In genomic region chr10:124550305-124551034, GRCh38 we compare ENCODE assay signal across 23 cellular contexts.
DNase-seq lines count a peak whose midpoint lies in the region; ATAC-seq, FAIRE-seq and TF ChIP-seq lines count a peak whose summit lies in the region.
"Had no signal": no experiment of that assay in that cellular context is flagged by ENCODE, and none has a peak within 500 bp of the region (broad histone marks: within the 10 kb centered on the region; RNA-seq: fewer than 3 reads in every experiment).

No MANE protein-coding gene starts in this region.

- no peak overlapping the region for H4K8ac ChIP-seq in H1 (ENCODE audit: extremely low read depth, insufficient read depth, low read length)

- 0 out of 2 replicates have a peak overlapping the region, but pooled peaks have one; percentile 72 for H2BK15ac ChIP-seq in H1 (ENCODE audit: low read length)

- H3K9ac ChIP-seq in BLaER1 (0 out of 2 replicates have a peak overlapping the region, but pooled peaks have one; percentile 6), H1 (replicated peaks in 1 of 4; ENCODE audit: extremely low read depth in 1 of 4, low read depth in 3 of 4, low read length in 3 of 4) (no peak overlapping the region)
- H3K9ac ChIP-seq: neural progenitor cell had no signal

- TF ChIP-seq POLR2A in H1 (IDR thresholded peaks at IDR 0.05; ENCODE audit: control extremely low read depth in 1 of 2, low read depth in 2 of 2, low read length in 2 of 2) (no peak), ovary (IDR thresholded peaks at IDR 0.05) (no peak)

- ATAC-seq in GM19351 (IDR thresholded peaks at IDR 0.05; ENCODE audit: unreplicated experiment) (peak; percentile 71), HG03045 (IDR thresholded peaks at IDR 0.05; ENCODE audit: unreplicated experiment) (peak; percentile 46), GM21619 (IDR thresholded peaks at IDR 0.05; ENCODE audit: unreplicated experiment) (no peak)
- ATAC-seq: activated CD4-positive, CD25-positive, alpha-beta regulatory T cell treated with anti-CD3 and anti-CD28 coated beads, Interleukin-2, amount 50 U/mL, for 24 hours; K562; stimulated activated effector memory CD8-positive, alpha-beta T cell treated with anti-CD3 and anti-CD28 coated beads, Interleukin-12 subunit alpha, Interleukin-12 subunit beta, amount 100 ng/mL, for 72 hours had no signal

- H3K14ac ChIP-seq in H1 (ENCODE audit: insufficient read length) = no peak overlapping the region

- no peaks in the 10 kb centered on the region for H3K79me1 ChIP-seq in H1 (ENCODE audit: low read depth, low read length)

- DNase-seq in H1 (ENCODE audit: low read depth in 1 of 2, low spot score in 2 of 2) (no peak), putamen (ENCODE audit: low spot score) (no peak), ovary (no peak)
- DNase-seq in activated CD4-positive, alpha-beta T cell treated with anti-CD3 and anti-CD28 coated beads, Interleukin-2, amount 50 U/mL, for 1 hour = no peak
- DNase-seq: CD4-positive, CD25-positive, alpha-beta regulatory T cell; DMS153; foreskin keratinocyte; hypothalamus; MV-4-11; NCI-H2029 treated with DMSO at 0.1 percent for 48 hours; SHP77; stimulated activated CD4-positive, alpha-beta T cell treated with anti-CD3 and anti-CD28 coated beads, Interleukin-15, amount 100 ng/mL, for 24 hours; T-helper 2 cell; transverse colon had no signal

- TF ChIP-seq CTCF in H1 (IDR thresholded peaks at IDR 0.05; ENCODE audit: control extremely low read depth in 1 of 3, insufficient read depth in 1 of 3, low read depth in 1 of 3, low read length in 3 of 3) = no peak
- TF ChIP-seq CTCF in ovary (IDR thresholded peaks at IDR 0.05) = no peak

- TF ChIP-seq EP300 in H1 (IDR thresholded peaks at IDR 0.05; ENCODE audit: borderline replicate concordance in 1 of 2, low read depth in 2 of 2, low read length in 2 of 2) = no peak
- TF ChIP-seq EP300 in ovary (IDR thresholded peaks at IDR 0.05) = no peak

- intact Hi-C loops in ovary (cut with DNase I) = no loop called here

- no peak overlapping the region for H2BK12ac ChIP-seq in H1 (ENCODE audit: low read depth, low read length)

- H3K4me2 ChIP-seq in BLaER1 (peak overlapping the region; percentile 75), H1 (ENCODE audit: insufficient read depth in 1 of 2, low read depth in 2 of 2, low read length in 2 of 2) (no peak overlapping the region)
- H3K4me2 ChIP-seq: neural progenitor cell had no signal

- WGBS in H1 (ENCODE audit: extremely low coverage in 1 of 2, insufficient coverage in 1 of 2, insufficient read length in 1 of 2, insufficient replicate concordance in 2 of 2, low coverage in 1 of 2, low lambda C conversion rate in 2 of 2, missing lambda C conversion rate in 1 of 2), 2 experiments = 93% methylated on average over 20 of the region's 25 CpGs; no CpG with 5 or more reads in 1 of the 2 experiments
- WGBS in ovary, 3 donors = 86 to 94% (median 93%) methylated on average over 24 to 25 of the region's 25 CpGs

- H3K23ac ChIP-seq in H1 (ENCODE audit: insufficient read length) = no peak overlapping the region

- no peak overlapping the region for H2BK120ac ChIP-seq in H1 (replicated peaks; ENCODE audit: low read depth, low read length)

- CTCF ChIA-PET in H1 (lab: Charles Lee; ENCODE audit: partially characterized antibody) = interaction anchor here (0.7 to 38.0 kb wide), 7 partner anchors 7 to 191 kb away, joined by 3 to 681 read pairs (median 4); no protein-coding TSS in a partner anchor

- H3K23me2 ChIP-seq in H1 (ENCODE audit: low read depth, low read length) = no peaks in the 10 kb centered on the region

- no peaks in the 10 kb centered on the region for H3K27me3 ChIP-seq in BLaER1
- H3K27me3 ChIP-seq in H1 (replicated peaks in 1 of 4; ENCODE audit: control insufficient read depth in 3 of 4, extremely low read depth in 1 of 4, insufficient read depth in 3 of 4, low read length in 3 of 4) = no peaks in the 10 kb centered on the region
- no peaks in the 10 kb centered on the region for H3K27me3 ChIP-seq in ovary
- H3K27me3 ChIP-seq: foreskin keratinocyte, neural progenitor cell, transverse colon had no signal

- no peak overlapping the region for H4K5ac ChIP-seq in H1 (ENCODE audit: insufficient read length, low read depth, low read length)

- H4K20me1 ChIP-seq in BLaER1 (no peaks in the 10 kb centered on the region), H1 (replicated peaks in 1 of 2; ENCODE audit: control insufficient read depth in 1 of 2, insufficient read depth in 2 of 2, low read length in 2 of 2) (no peaks in the 10 kb centered on the region)

- no peak overlapping the region for H4K91ac ChIP-seq in H1 (replicated peaks; ENCODE audit: insufficient read length, low read length)

- H3K18ac ChIP-seq in H1 (ENCODE audit: extremely low read depth, low read length) = no peak overlapping the region

- H3K79me2 ChIP-seq in H1 (ENCODE audit: control insufficient read depth in 1 of 2, insufficient read depth in 2 of 2, low read length in 2 of 2) = no peaks in the 10 kb centered on the region

- no peak overlapping the region; the same call in 1 of the 2 replicates for H2BK5ac ChIP-seq in H1 (ENCODE audit: low read depth, low read length)

- H3K56ac ChIP-seq in H1 (replicated peaks; ENCODE audit: insufficient read length, low read depth, low read length) = no peak overlapping the region

- POLR2A ChIA-PET in H1 (lab: Charles Lee; ENCODE audit: partially characterized antibody) = no interaction called here

- H2AFZ ChIP-seq in H1 (ENCODE audit: low read length) = no peak overlapping the region
- H2AFZ ChIP-seq: neural progenitor cell had no signal

- peak overlapping the region; percentile 75; the same call in 1 of the 2 replicates for H2AK5ac ChIP-seq in H1 (ENCODE audit: low read depth, low read length)

- no peak overlapping the region for H3K4ac ChIP-seq in H1 (replicated peaks; ENCODE audit: insufficient read length, low read depth, low read length)

- H3K4me3 ChIP-seq in BLaER1 = no peak overlapping the region
- H3K4me3 ChIP-seq in H1 (ENCODE audit: extremely low read depth in 1 of 4, insufficient read depth in 2 of 4, low read depth in 3 of 4, low read length in 4 of 4) = no peak overlapping the region
- H3K4me3 ChIP-seq in ovary = no peak overlapping the region
- H3K4me3 ChIP-seq: K562, neural progenitor cell, transverse colon had no signal

- no peak overlapping the region for H2BK20ac ChIP-seq in H1 (ENCODE audit: low read length)

- no peaks in the 10 kb centered on the region for H3K9me3 ChIP-seq in BLaER1
- no peaks in the 10 kb centered on the region for H3K9me3 ChIP-seq in H1 (ENCODE audit: insufficient read depth in 2 of 2, low read depth in 1 of 2, low read length in 1 of 2)
- H3K9me3 ChIP-seq in ovary = no peaks in the 10 kb centered on the region
- H3K9me3 ChIP-seq: transverse colon had no signal

- no peak for FAIRE-seq in H1 (lab: Jason Lieb, UNC)
- FAIRE-seq: K562 had no signal

- no peaks in the 10 kb centered on the region for H3K36me3 ChIP-seq in BLaER1
- H3K36me3 ChIP-seq in H1 (ENCODE audit: control insufficient read depth in 2 of 4, insufficient read depth in 4 of 4, low read length in 3 of 4) = no peaks in the 10 kb centered on the region
- no peaks in the 10 kb centered on the region for H3K36me3 ChIP-seq in ovary
- H3K36me3 ChIP-seq: neural progenitor cell, transverse colon had no signal

- no peak for TF ChIP-seq RAD21 in H1 (IDR thresholded peaks at IDR 0.05 in 1 of 2, conservative IDR thresholded peaks at IDR 0.05 in 1 of 2; ENCODE audit: low read depth in 2 of 2, low read length in 2 of 2)

- H3K27ac ChIP-seq in BLaER1 (peak overlapping the region; percentile 60), H1 (ENCODE audit: low read depth, low read length) (no peak overlapping the region), ovary (no peak overlapping the region)
- H3K27ac ChIP-seq: epithelial cell of prostate, foreskin keratinocyte, neural progenitor cell, transverse colon had no signal

- H3K4me1 ChIP-seq in BLaER1 (peaks cover 70% of the 10 kb centered on the region), H1 (replicated peaks in 1 of 4; ENCODE audit: control insufficient read depth in 3 of 4, insufficient read depth in 4 of 4, low read length in 3 of 4) (no peaks in the 10 kb centered on the region; a peak in 2 of 7 replicates), ovary (ENCODE audit: insufficient read depth) (no peaks in the 10 kb centered on the region)
- H3K4me1 ChIP-seq: foreskin keratinocyte had no signal

TF ChIP-seq in H1, 55 proteins besides CTCF, POLR2A, EP300 and RAD21 (continues in another document):
- TF ChIP-seq ZNF274 (IDR thresholded peaks at IDR 0.05; ENCODE audit: borderline replicate concordance, extremely low read depth, low read length) = no peak
- no peak for TF ChIP-seq SUZ12 (IDR thresholded peaks at IDR 0.05; ENCODE audit: low read length)
